ENCODE assay signal across 25 cellular contexts in the genomic region with DNA sequence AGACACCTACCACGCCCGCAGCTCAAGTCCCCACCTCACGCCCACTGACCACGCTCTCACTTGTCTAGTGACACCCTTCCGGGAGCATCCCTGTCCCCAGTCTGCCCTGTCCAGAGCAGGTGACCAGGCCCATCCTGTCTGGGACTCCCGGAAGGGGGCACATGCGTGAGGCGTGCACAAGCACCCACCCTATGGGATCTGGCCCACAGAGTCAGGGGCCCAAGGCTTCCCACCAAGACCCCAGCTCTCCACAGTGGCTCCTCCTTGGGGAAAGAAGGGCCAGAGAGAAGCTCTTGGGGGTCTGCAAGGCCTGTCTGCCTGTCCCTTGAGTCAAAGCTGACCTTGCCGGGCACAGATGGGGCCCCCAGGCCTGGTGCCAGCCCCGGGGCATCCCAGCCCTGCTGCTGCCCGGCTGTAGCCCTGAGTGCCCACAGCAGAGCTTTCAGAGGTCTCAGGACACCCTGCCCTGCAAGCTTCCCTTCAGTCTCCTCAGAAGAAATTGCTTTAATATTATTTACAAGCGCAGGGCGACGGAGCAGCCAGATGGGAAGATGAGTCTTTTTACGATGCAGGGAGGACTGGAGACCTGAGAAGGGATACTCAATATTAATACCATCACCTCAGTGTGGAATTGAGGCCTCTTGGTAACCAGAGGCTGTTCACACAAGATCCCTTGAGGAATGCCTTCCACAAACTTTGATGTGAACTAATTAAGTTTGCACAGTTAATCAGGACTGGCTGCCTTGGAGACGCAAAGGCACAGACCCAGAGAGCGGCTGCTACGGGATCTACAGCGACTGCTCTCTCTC.
DNase-seq lines count a peak whose midpoint lies in the region; ATAC-seq, FAIRE-seq and TF ChIP-seq lines count a peak whose summit lies in the region.
"Had no signal": no experiment of that assay in that cellular context is flagged by ENCODE, and none has a peak within 500 bp of the region (broad histone marks: within the 10 kb centered on the region; RNA-seq: fewer than 3 reads in every experiment).

No MANE protein-coding gene starts in this region.

- H3K27ac ChIP-seq in K562 (ENCODE audit: extremely low read depth, low read depth, low read length) (no peak overlapping the region), lung (ENCODE audit: low read depth in 1 of 2, low read length in 1 of 2) (no peak overlapping the region), SK-N-SH (ENCODE audit: low read depth in 2 of 2, low read length in 1 of 2) (peak overlapping the region in 1 of 2 experiments; percentile 53; a peak in 2 of 4 replicates)
- H3K27ac ChIP-seq: C4-2B, GM23248 had no signal

- H3K4me3 ChIP-seq in K562 (no peak overlapping the region), lung (no peak overlapping the region), SK-N-SH (ENCODE audit: low read depth in 2 of 2, low read length in 1 of 2) (no peak overlapping the region)
- H3K4me3 ChIP-seq: GM23248 had no signal

- ATAC-seq in K562: no peak
- ATAC-seq in lung (ENCODE audit: insufficient read depth, low FRiP score): peak; percentile 5
- ATAC-seq in GM18909 (IDR thresholded peaks at IDR 0.05; ENCODE audit: poor library complexity, unreplicated experiment): no peak
- ATAC-seq: HepG2, PC-3 had no signal

- no peaks in the 10 kb centered on the region for H3K9me3 ChIP-seq in K562 (replicated peaks; ENCODE audit: control insufficient read depth, insufficient read depth, low read depth, low read length)
- no peaks in the 10 kb centered on the region for H3K9me3 ChIP-seq in lung (ENCODE audit: control insufficient read depth in 2 of 2, insufficient read depth in 1 of 2, low read length in 1 of 2)
- no peaks in the 10 kb centered on the region for H3K9me3 ChIP-seq in SK-N-SH

- intact Hi-C loops in K562 (cut with micrococcal nuclease): no loop called here

- in situ Hi-C loops in K562 (cut with MboI): no loop called here

- TF ChIP-seq RAD21 in K562 (CRISPR knock-in tag; conservative IDR thresholded peaks at IDR 0.05 in 1 of 2, IDR thresholded peaks at IDR 0.05 in 1 of 2) (no peak), SK-N-SH (IDR thresholded peaks at IDR 0.05; ENCODE audit: low read length) (no peak)

- H3K79me2 ChIP-seq in K562 (ENCODE audit: control insufficient read depth, insufficient read depth, low read length) (no peaks in the 10 kb centered on the region), SK-N-SH (ENCODE audit: insufficient read depth) (no peaks in the 10 kb centered on the region)

- H4K20me1 ChIP-seq in K562 (replicated peaks; ENCODE audit: control insufficient read depth, insufficient read depth, low read length) (no peaks in the 10 kb centered on the region), SK-N-SH (ENCODE audit: insufficient read depth) (no peaks in the 10 kb centered on the region)

- POLR2A ChIA-PET in K562 (lab: Yijun Ruan, JAX) (interaction anchor here (0.6 to 3.1 kb wide), 2 partner anchors 10 to 1266 kb away, joined by 3 to 8 read pairs; no protein-coding TSS in a partner anchor), SK-N-SH (lab: Yijun Ruan, JAX) (no interaction called here)

- no peaks in the 10 kb centered on the region for H3F3A ChIP-seq in SK-N-SH (replicated peaks; ENCODE audit: insufficient read depth)

- DNase-seq in HTR-8/SVneo (ENCODE audit: insufficient read length, low spot score) (no peak), K562 (ENCODE audit: extremely low read depth in 1 of 4, low spot score in 3 of 4) (no peak), lung (ENCODE audit: low spot score) (no peak), retina (peak; percentile 82), SK-N-SH (no peak), islet precursor cell (no peak), dermis blood vessel endothelial cell (no peak)
- DNase-seq: CD8-positive, alpha-beta memory T cell; DMS 273 treated with DMSO at 0.1 percent for 48 hours; DMS79 treated with DMSO at 0.1 percent for 48 hours; GF-D8; GM23248; H7; MV-4-11; NCI-H1105 treated with DMSO at 0.1 percent for 48 hours; NCI-H1930; NCI-H2107; NCI-H524; NCI-H748 treated with DMSO at 0.1 percent for 48 hours; NK-92 treated with Interleukin-12 subunit alpha and Interleukin-12 subunit beta, amount 100 ng/mL, for 24 hours; PC-3 had no signal

- H3K27me3 ChIP-seq in K562 (ENCODE audit: control insufficient read depth in 2 of 2, insufficient read depth in 2 of 2, low read length in 2 of 2): no peaks in the 10 kb centered on the region
- H3K27me3 ChIP-seq in lung (ENCODE audit: control insufficient read depth, insufficient read depth): no peaks in the 10 kb centered on the region
- H3K27me3 ChIP-seq in SK-N-SH (ENCODE audit: insufficient read depth): no peaks in the 10 kb centered on the region

- BruUV-seq in K562 (replicated peaks; lab: Mats Ljungman, UMichigan): no TSS peak

- peak overlapping the region in 1 of 2 experiments; percentile 68; a peak in 2 of 4 replicates for H3K9ac ChIP-seq in K562 (ENCODE audit: insufficient read depth in 1 of 2, low read depth in 2 of 2, low read length in 2 of 2)
- no peak overlapping the region for H3K9ac ChIP-seq in SK-N-SH
- H3K9ac ChIP-seq: GM23248 had no signal

- H2AFZ ChIP-seq in K562 (ENCODE audit: low read depth, low read length): no peak overlapping the region
- H2AFZ ChIP-seq in SK-N-SH (ENCODE audit: low read depth): no peak overlapping the region
- H2AFZ ChIP-seq: GM23248 had no signal

- H3K9me1 ChIP-seq in K562 (ENCODE audit: control insufficient read depth, insufficient read depth, low read length): no peaks in the 10 kb centered on the region

- WGBS in K562 (ENCODE audit: insufficient coverage, low coverage, missing lambda C conversion rate): 91% methylated on average over 18 of the region's 19 CpGs
- 96 to 97% methylated on average over 19 of the region's 19 CpGs for WGBS in lung, 2 donors
- WGBS in SK-N-SH (ENCODE audit: low lambda C conversion rate): 84% methylated on average over 19 of the region's 19 CpGs

- no peak for TF ChIP-seq POLR2A in K562 (conservative IDR thresholded peaks at IDR 0.05)

- TF ChIP-seq CTCF in K562 (IDR thresholded peaks at IDR 0.05 in 2 of 3, conservative IDR thresholded peaks at IDR 0.05 in 1 of 3; ENCODE audit: insufficient read depth in 2 of 3, low read depth in 1 of 3, low read length in 3 of 3) (no peak), lung (IDR thresholded peaks at IDR 0.05; ENCODE audit: control extremely low read depth, extremely low read depth) (no peak), SK-N-SH (IDR thresholded peaks at IDR 0.05) (no peak)

- H3K9me2 ChIP-seq in SK-N-SH: no peaks in the 10 kb centered on the region

- H3K36me3 ChIP-seq in K562 (ENCODE audit: control insufficient read depth, insufficient read depth, low read length) (no peaks in the 10 kb centered on the region), lung (ENCODE audit: control insufficient read depth in 2 of 2, insufficient read depth in 2 of 2, low read length in 2 of 2) (peaks cover 0 to 1% of the 10 kb centered on the region in 2 donors), SK-N-SH (replicated peaks in 1 of 2; ENCODE audit: control insufficient read depth in 1 of 2, insufficient read depth in 2 of 2, low read length in 1 of 2) (no peaks in the 10 kb centered on the region)

- FAIRE-seq in HTR-8/SVneo (lab: Jason Lieb, UNC) (peak; percentile 76), K562 (lab: Jason Lieb, UNC) (no peak)
- FAIRE-seq: GM12892, HepG2 had no signal

- H3K4me1 ChIP-seq in K562 (replicated peaks in 1 of 2; ENCODE audit: control insufficient read depth in 2 of 2, insufficient read depth in 2 of 2, low read length in 2 of 2) (peaks cover 3 to 92% of the 10 kb centered on the region in 2 experiments; a peak in 4 of 5 replicates), lung (ENCODE audit: control insufficient read depth in 2 of 2, insufficient read depth in 2 of 2, low read length in 2 of 2) (peaks cover 0 to 3% of the 10 kb centered on the region in 2 donors), SK-N-SH (ENCODE audit: control insufficient read depth in 1 of 2, insufficient read depth in 2 of 2, low read depth in 1 of 2, low read length in 1 of 2) (peaks cover 0 to 29% of the 10 kb centered on the region in 2 experiments; a peak in 1 of 4 replicates)

- H3K4me2 ChIP-seq in K562 (ENCODE audit: insufficient read depth, low read length) (no peak overlapping the region), SK-N-SH (no peak overlapping the region)

- TF ChIP-seq EP300 in K562 (IDR thresholded peaks at IDR 0.05; ENCODE audit: low read length): no peak
- no peak for TF ChIP-seq EP300 in SK-N-SH (IDR thresholded peaks at IDR 0.05; ENCODE audit: borderline replicate concordance in 1 of 2, low read depth in 1 of 2, low read length in 1 of 2)

- CTCF ChIA-PET in K562 (lab: Yijun Ruan, JAX; ENCODE audit: low intra/inter-chr PET ratio) (no interaction called here), SK-N-SH (lab: Yijun Ruan, JAX) (interaction anchor here (1.0 to 2.0 kb wide), 3 partner anchors 17 to 234 kb away, joined by 3 to 4 read pairs (median 3); no protein-coding TSS in a partner anchor)

TF ChIP-seq in K562, 482 proteins besides CTCF, POLR2A, EP300 and RAD21:
- TF ChIP-seq POLR2G (IDR thresholded peaks at IDR 0.05; ENCODE audit: low read depth, low read length) (0 out of 2 replicates have a peak, but pooled peaks have one; percentile 15), CCNT2 (IDR thresholded peaks at IDR 0.05; ENCODE audit: borderline replicate concordance, extremely low read depth, insufficient read length, low read depth, low read length) (no peak)

TF ChIP-seq in SK-N-SH, 30 proteins besides CTCF, POLR2A, EP300 and RAD21 (continues in another document):
- TF ChIP-seq, protein P1, sequence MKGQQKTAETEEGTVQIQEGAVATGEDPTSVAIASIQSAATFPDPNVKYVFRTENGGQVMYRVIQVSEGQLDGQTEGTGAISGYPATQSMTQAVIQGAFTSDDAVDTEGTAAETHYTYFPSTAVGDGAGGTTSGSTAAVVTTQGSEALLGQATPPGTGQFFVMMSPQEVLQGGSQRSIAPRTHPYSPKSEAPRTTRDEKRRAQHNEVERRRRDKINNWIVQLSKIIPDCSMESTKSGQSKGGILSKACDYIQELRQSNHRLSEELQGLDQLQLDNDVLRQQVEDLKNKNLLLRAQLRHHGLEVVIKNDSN (IDR thresholded peaks at IDR 0.05; ENCODE audit: borderline replicate concordance, low read depth): no peak
- TF ChIP-seq, protein P2, sequence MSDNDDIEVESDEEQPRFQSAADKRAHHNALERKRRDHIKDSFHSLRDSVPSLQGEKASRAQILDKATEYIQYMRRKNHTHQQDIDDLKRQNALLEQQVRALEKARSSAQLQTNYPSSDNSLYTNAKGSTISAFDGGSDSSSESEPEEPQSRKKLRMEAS (IDR thresholded peaks at IDR 0.05; ENCODE audit: low read depth): no peak
- no peak for TF ChIP-seq RXRA (IDR thresholded peaks at IDR 0.05; ENCODE audit: borderline replicate concordance, low read depth)
